Comparison of ENCODE assay signal across 2 cellular contexts in the genomic region with DNA sequence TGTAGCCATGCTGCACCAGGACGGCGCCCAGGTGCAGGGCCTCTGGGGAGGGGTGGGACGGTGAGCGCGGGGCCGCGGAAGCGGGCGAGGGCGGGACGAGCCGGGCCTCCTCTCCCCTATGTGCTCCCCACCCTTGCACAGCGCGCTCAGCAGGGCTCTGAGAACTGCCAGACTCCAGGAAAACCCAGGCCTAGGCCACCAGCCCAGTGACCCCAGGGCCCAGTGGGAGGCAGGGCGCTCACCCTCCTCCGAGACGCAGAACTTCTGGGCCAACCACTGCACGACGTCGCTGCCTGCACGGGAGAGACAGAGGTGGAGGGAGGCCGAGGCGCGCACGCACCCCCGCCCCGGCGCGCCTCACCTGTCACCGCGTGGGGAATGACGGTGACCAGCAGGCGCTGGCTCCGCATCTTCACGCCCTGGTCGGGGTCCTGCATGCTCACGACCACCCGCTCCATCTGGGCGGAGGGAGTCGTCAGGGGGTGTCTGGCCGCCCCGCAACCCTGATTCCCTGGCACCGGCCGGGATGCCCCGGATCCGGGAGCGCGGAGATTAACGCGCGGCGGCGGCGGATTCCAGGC.
TF ChIP-seq lines count a peak whose summit lies in the region.

No MANE protein-coding gene starts in this region.

TF ChIP-seq in A549, 52 proteins besides CTCF, POLR2A, EP300 and RAD21:
- TF ChIP-seq ZNF302 (CRISPR knock-in tag; IDR thresholded peaks at IDR 0.05) (no peak), GATA3 (IDR thresholded peaks at IDR 0.05; ENCODE audit: borderline replicate concordance) (no peak), POLR2AphosphoS2 (conservative IDR thresholded peaks at IDR 0.05; ENCODE audit: low read length) (no peak), MAFK (IDR thresholded peaks at IDR 0.05; ENCODE audit: partially characterized antibody) (no peak)
- TF ChIP-seq, protein P1, sequence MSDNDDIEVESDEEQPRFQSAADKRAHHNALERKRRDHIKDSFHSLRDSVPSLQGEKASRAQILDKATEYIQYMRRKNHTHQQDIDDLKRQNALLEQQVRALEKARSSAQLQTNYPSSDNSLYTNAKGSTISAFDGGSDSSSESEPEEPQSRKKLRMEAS (IDR thresholded peaks at IDR 0.05) = 0 out of 2 replicates have a peak, but pooled peaks have one; percentile 33
- TF ChIP-seq, protein P2, sequence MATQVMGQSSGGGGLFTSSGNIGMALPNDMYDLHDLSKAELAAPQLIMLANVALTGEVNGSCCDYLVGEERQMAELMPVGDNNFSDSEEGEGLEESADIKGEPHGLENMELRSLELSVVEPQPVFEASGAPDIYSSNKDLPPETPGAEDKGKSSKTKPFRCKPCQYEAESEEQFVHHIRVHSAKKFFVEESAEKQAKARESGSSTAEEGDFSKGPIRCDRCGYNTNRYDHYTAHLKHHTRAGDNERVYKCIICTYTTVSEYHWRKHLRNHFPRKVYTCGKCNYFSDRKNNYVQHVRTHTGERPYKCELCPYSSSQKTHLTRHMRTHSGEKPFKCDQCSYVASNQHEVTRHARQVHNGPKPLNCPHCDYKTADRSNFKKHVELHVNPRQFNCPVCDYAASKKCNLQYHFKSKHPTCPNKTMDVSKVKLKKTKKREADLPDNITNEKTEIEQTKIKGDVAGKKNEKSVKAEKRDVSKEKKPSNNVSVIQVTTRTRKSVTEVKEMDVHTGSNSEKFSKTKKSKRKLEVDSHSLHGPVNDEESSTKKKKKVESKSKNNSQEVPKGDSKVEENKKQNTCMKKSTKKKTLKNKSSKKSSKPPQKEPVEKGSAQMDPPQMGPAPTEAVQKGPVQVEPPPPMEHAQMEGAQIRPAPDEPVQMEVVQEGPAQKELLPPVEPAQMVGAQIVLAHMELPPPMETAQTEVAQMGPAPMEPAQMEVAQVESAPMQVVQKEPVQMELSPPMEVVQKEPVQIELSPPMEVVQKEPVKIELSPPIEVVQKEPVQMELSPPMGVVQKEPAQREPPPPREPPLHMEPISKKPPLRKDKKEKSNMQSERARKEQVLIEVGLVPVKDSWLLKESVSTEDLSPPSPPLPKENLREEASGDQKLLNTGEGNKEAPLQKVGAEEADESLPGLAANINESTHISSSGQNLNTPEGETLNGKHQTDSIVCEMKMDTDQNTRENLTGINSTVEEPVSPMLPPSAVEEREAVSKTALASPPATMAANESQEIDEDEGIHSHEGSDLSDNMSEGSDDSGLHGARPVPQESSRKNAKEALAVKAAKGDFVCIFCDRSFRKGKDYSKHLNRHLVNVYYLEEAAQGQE (IDR thresholded peaks at IDR 0.05) = no peak
- TF ChIP-seq, protein P3, sequence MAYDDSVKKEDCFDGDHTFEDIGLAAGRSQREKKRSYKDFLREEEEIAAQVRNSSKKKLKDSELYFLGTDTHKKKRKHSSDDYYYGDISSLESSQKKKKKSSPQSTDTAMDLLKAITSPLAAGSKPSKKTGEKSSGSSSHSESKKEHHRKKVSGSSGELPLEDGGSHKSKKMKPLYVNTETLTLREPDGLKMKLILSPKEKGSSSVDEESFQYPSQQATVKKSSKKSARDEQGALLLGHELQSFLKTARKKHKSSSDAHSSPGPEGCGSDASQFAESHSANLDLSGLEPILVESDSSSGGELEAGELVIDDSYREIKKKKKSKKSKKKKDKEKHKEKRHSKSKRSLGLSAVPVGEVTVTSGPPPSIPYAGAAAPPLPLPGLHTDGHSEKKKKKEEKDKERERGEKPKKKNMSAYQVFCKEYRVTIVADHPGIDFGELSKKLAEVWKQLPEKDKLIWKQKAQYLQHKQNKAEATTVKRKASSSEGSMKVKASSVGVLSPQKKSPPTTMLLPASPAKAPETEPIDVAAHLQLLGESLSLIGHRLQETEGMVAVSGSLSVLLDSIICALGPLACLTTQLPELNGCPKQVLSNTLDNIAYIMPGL (CRISPR knock-in tag; IDR thresholded peaks at IDR 0.05; ENCODE audit: borderline replicate concordance) = no peak

TF ChIP-seq in Ishikawa, 13 proteins besides CTCF, POLR2A, EP300 and RAD21:
- no peak for TF ChIP-seq TCF12 (IDR thresholded peaks at IDR 0.05; ENCODE audit: low read depth)
- TF ChIP-seq ZBTB7A (IDR thresholded peaks at IDR 0.05; ENCODE audit: low read depth) = 0 out of 2 replicates have a peak, but pooled peaks have one; percentile 39
- TF ChIP-seq, protein P1 (IDR thresholded peaks at IDR 0.05) = peak; percentile 91
